10 cellular contexts compared by ENCODE assay signal in the genomic region with DNA sequence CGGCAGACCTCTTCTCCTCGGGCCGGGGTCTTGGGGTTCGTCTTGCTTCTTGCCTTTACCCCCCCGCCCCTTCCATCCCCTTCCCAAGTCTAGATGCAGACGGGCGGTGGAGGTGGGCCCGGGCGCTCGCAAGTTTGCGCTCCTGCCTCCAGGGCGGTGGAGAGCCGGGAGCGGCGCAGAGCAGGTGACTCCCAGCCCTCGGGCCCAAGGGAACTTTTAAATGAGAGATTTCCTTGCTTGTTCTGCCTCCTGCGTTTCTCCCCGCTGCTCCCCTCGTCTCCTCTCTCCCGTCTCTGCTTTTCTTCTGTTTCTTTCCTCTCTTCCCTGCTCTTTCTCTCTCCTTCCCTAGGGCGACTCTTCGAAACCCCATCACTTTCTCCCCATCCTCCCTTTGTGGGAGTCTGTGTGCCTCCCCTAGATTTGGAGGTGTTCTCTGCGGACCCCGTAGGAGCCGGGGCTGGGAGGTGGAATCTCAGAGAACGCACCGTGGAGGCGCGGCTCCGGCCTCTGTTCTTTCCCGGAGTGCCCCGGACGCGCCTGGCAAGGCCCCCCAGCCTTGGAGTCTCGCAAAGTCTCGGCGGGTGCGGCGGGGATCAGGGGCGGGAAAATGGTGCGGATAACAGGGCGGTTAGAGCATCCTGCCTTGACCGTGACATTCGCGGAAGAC. TPM values are rescaled to one million over a fixed set of nuclear protein-coding genes. Genes with fewer than 3 reads are reported as not detected.
A peak's percentile ranks its signal among the peaks of the same experiment; 100 is the strongest.
DNase-seq lines count a peak whose midpoint lies in the region; ATAC-seq and TF ChIP-seq lines count a peak whose summit lies in the region.
"Had no signal": no experiment of that assay in that cellular context is flagged by ENCODE, and none has a peak within 500 bp of the region (broad histone marks: within the 10 kb centered on the region; RNA-seq: fewer than 3 reads in every experiment).

No MANE protein-coding gene starts in this region.

- intact Hi-C loops in left ventricle myocardium inferior (cut with micrococcal nuclease): no loop called here
- intact Hi-C loops in Right ventricle myocardium superior (cut with DNase I): no loop called here
- intact Hi-C loops in activated CD8-positive, alpha-beta T cell treated with anti-CD3 and anti-CD28 coated beads for 36 hours (cut with micrococcal nuclease): no loop called here

- H3K27me3 ChIP-seq in left ventricle myocardium inferior (ENCODE audit: low read depth) (peaks cover 98% of the 10 kb centered on the region), iPS-20b (ENCODE audit: insufficient read depth, low read length) (peaks cover 53% of the 10 kb centered on the region)

- H3K36me3 ChIP-seq in left ventricle myocardium inferior (no peaks in the 10 kb centered on the region), iPS-20b (ENCODE audit: insufficient read depth, low read depth, low read length) (no peaks in the 10 kb centered on the region), urinary bladder (ENCODE audit: insufficient read depth) (no peaks in the 10 kb centered on the region)

- DNase-seq in left ventricle myocardium inferior (no peak), Right ventricle myocardium superior (no peak)
- DNase-seq in activated CD8-positive, alpha-beta T cell treated with anti-CD3 and anti-CD28 coated beads for 36 hours: no peak
- DNase-seq in activated CD4-positive, CD25-positive, alpha-beta regulatory T cell treated with anti-CD3 and anti-CD28 coated beads, Interleukin-2, amount 50 U/mL, for 72 hours: no peak
- DNase-seq: left colon had no signal

- peak overlapping the region; percentile 50 for H3K4me3 Mint-ChIP-seq in activated CD8-positive, alpha-beta T cell treated with anti-CD3 and anti-CD28 coated beads for 36 hours

- POLR2A ChIA-PET in activated CD8-positive, alpha-beta T cell treated with anti-CD3 and anti-CD28 coated beads for 36 hours (lab: Charles Lee): interaction anchor here (1.0 kb wide), 1 partner anchor 49 kb away, joined by 3 read pairs; no protein-coding TSS in a partner anchor

- peaks cover 64% of the 10 kb centered on the region for H3K27me3 Mint-ChIP-seq in activated CD8-positive, alpha-beta T cell treated with anti-CD3 and anti-CD28 coated beads for 36 hours

- H3K36me3 Mint-ChIP-seq in activated CD8-positive, alpha-beta T cell treated with anti-CD3 and anti-CD28 coated beads for 36 hours (ENCODE audit: low read depth): no peaks in the 10 kb centered on the region

- H3K4me3 ChIP-seq in left ventricle myocardium inferior: peak overlapping the region; percentile 56
- H3K4me3 ChIP-seq in iPS-20b (ENCODE audit: low read length): peak overlapping the region; percentile 78
- H3K4me3 ChIP-seq in urinary bladder (ENCODE audit: low read depth, low read length): peak overlapping the region; percentile 34

- H3K27ac Mint-ChIP-seq in activated CD8-positive, alpha-beta T cell treated with anti-CD3 and anti-CD28 coated beads for 36 hours: no peak overlapping the region

- TF ChIP-seq CTCF in left ventricle myocardium inferior (IDR thresholded peaks at IDR 0.05; ENCODE audit: borderline replicate concordance): no peak
- no peak for TF ChIP-seq CTCF in activated CD8-positive, alpha-beta T cell treated with anti-CD3 and anti-CD28 coated beads for 36 hours (IDR thresholded peaks at IDR 0.05)

- H3K4me1 ChIP-seq in left ventricle myocardium inferior (peaks cover 11% of the 10 kb centered on the region), iPS-20b (ENCODE audit: insufficient read depth, low read length) (peaks cover 18% of the 10 kb centered on the region; the same call in 1 of the 2 replicates), urinary bladder (ENCODE audit: insufficient read depth) (peaks cover 3% of the 10 kb centered on the region)

- H3K4me1 Mint-ChIP-seq in activated CD8-positive, alpha-beta T cell treated with anti-CD3 and anti-CD28 coated beads for 36 hours (ENCODE audit: low read depth): peaks cover 17% of the 10 kb centered on the region

- no peak overlapping the region for H3K27ac ChIP-seq in left ventricle myocardium inferior (replicated peaks)
- no peak overlapping the region for H3K27ac ChIP-seq in iPS-20b (ENCODE audit: low read length)
- H3K27ac ChIP-seq in urinary bladder (ENCODE audit: low read depth): no peak overlapping the region

- H3K9ac ChIP-seq in iPS-20b (ENCODE audit: low read depth, low read length): peak overlapping the region; percentile 61; the same call in 1 of the 2 replicates

- H3K9me3 Mint-ChIP-seq in activated CD8-positive, alpha-beta T cell treated with anti-CD3 and anti-CD28 coated beads for 36 hours: no peaks in the 10 kb centered on the region

- CTCF ChIA-PET in activated CD8-positive, alpha-beta T cell treated with anti-CD3 and anti-CD28 coated beads for 36 hours (lab: Charles Lee): interaction anchor here (1.0 kb wide), 1 partner anchor 11 kb away, joined by 3 read pairs; no protein-coding TSS in a partner anchor

- no peaks in the 10 kb centered on the region for H3K9me3 ChIP-seq in left ventricle myocardium inferior (replicated peaks)
- no peaks in the 10 kb centered on the region for H3K9me3 ChIP-seq in iPS-20b (ENCODE audit: insufficient read depth, low read depth, low read length)

- ATAC-seq in Right ventricle myocardium superior (ENCODE audit: poor library complexity) (no peak), HG03457 (IDR thresholded peaks at IDR 0.05; ENCODE audit: unreplicated experiment) (no peak), HG03196 (IDR thresholded peaks at IDR 0.05; ENCODE audit: unreplicated experiment) (no peak)
- no peak for ATAC-seq in activated CD8-positive, alpha-beta T cell treated with anti-CD3 and anti-CD28 coated beads for 36 hours
- ATAC-seq: left colon had no signal

- WGBS in urinary bladder: under 1% methylated on average over 45 of the region's 45 CpGs

RNA-seq across cellular contexts. Expression of gene CUX2, which starts 1.1 kb away (rescaled TPM):
- total RNA-seq in left ventricle myocardium inferior (not detected), Right ventricle myocardium superior (not detected), urinary bladder (1.9 TPM)
- under 1 TPM; 0.13 to 0.14 TPM for total RNA-seq in activated CD8-positive, alpha-beta T cell treated with anti-CD3 and anti-CD28 coated beads for 36 hours
- 0.13 TPM for polyA plus RNA-seq in urinary bladder
- total RNA-seq: SK-MEL-5 had no signal
